Comparison of ENCODE assay signal across 9 cellular contexts in genomic region chr7:25028370-25028971, GRCh38. TPM values are rescaled to one million over a fixed set of nuclear protein-coding genes. Genes with fewer than 3 reads are reported as not detected.
DNase-seq lines count a peak whose midpoint lies in the region; ATAC-seq, FAIRE-seq and TF ChIP-seq lines count a peak whose summit lies in the region.
"Had no signal": no experiment of that assay in that cellular context is flagged by ENCODE, and none has a peak within 500 bp of the region (broad histone marks: within the 10 kb centered on the region; RNA-seq: fewer than 3 reads in every experiment).

No MANE protein-coding gene starts in this region.

- H3K36me3 Mint-ChIP-seq in progenitor cell of endocrine pancreas (ENCODE audit: insufficient read depth) (peaks cover 1% of the 10 kb centered on the region), glutamatergic neuron (ENCODE audit: unreplicated experiment) (no peaks in the 10 kb centered on the region)

- no peaks in the 10 kb centered on the region for H3K79me2 ChIP-seq in GM12878 (ENCODE audit: control insufficient read depth, insufficient read depth, low read length)

- in situ Hi-C loops in Panc1 (cut with HindIII; ENCODE audit: low pct_unique_long_range_greater_than_20kb, low sequenced_read_pairs), result no loop called here
- in situ Hi-C loops in GM12878 (cut with MboI), result no loop called here

- 81% methylated on average over 8 of the region's 8 CpGs for WGBS in GM12878 (ENCODE audit: insufficient coverage, insufficient replicate concordance, low lambda C conversion rate, missing lambda C conversion rate)

- no peak for TF ChIP-seq CTCF in Panc1 (IDR thresholded peaks at IDR 0.05)
- no peak for TF ChIP-seq CTCF in GM12878 (IDR thresholded peaks at IDR 0.05 in 2 of 3, conservative IDR thresholded peaks at IDR 0.05 in 1 of 3; ENCODE audit: control insufficient read depth in 2 of 3, extremely low read depth in 1 of 3, insufficient read depth in 1 of 3, low read depth in 3 of 3, low read length in 3 of 3)
- TF ChIP-seq CTCF in progenitor cell of endocrine pancreas (IDR thresholded peaks at IDR 0.05; ENCODE audit: unreplicated experiment), result no peak
- no peak for TF ChIP-seq CTCF in glutamatergic neuron (IDR thresholded peaks at IDR 0.05; ENCODE audit: partially characterized antibody, unreplicated experiment)

- POLR2A ChIA-PET in Panc1 (lab: Charles Lee), result no interaction called here
- POLR2A ChIA-PET in GM12878 (lab: Charles Lee), result interaction anchor here (1.0 kb wide), 1 partner anchor 17 kb away, joined by 3 read pairs; no protein-coding TSS in a partner anchor

- peak overlapping the region; percentile 79 for H3K27ac Mint-ChIP-seq in progenitor cell of endocrine pancreas
- H3K27ac Mint-ChIP-seq in glutamatergic neuron (ENCODE audit: unreplicated experiment), result no peak overlapping the region

- 0 out of 4 replicates have a peak, but pooled peaks have one; percentile 2 to 20 for TF ChIP-seq EP300 in GM12878 (IDR thresholded peaks at IDR 0.05; ENCODE audit: borderline replicate concordance in 1 of 2, control insufficient read depth in 1 of 2, low read depth in 2 of 2, low read length in 2 of 2)

- H2AFZ ChIP-seq in GM12878 (ENCODE audit: control insufficient read depth, low read depth, low read length), result no peak overlapping the region

- BruUV-seq in Panc1 (replicated peaks; lab: Mats Ljungman, UMichigan) (no TSS peak), GM12878 (replicated peaks; lab: Mats Ljungman, UMichigan) (no TSS peak)

- TF ChIP-seq RAD21 in GM12878 (IDR thresholded peaks at IDR 0.05; ENCODE audit: insufficient read depth, low read depth, low read length), result no peak

- no peaks in the 10 kb centered on the region for H4K20me1 ChIP-seq in GM12878 (ENCODE audit: control insufficient read depth, insufficient read depth)

- intact Hi-C loops in Panc1 (cut with micrococcal nuclease; ENCODE audit: unreplicated experiment), result no loop called here
- intact Hi-C loops in GM12878 (cut with micrococcal nuclease; ENCODE audit: unreplicated experiment), result no loop called here

- no peaks in the 10 kb centered on the region for H3K9me3 ChIP-seq in Panc1 (ENCODE audit: control insufficient read depth, insufficient read depth, low read depth, low read length)
- no peaks in the 10 kb centered on the region for H3K9me3 ChIP-seq in GM12878 (replicated peaks; ENCODE audit: control insufficient read depth, insufficient read depth, low read length)

- peak; percentile 57 for FAIRE-seq in GM12878 (lab: Jason Lieb, UNC)

- DNase-seq in H4 (ENCODE audit: low spot score), result peak; percentile 91
- DNase-seq in Panc1 (ENCODE audit: low read depth, low spot score), result peak; percentile 20
- DNase-seq in GM12878 (ENCODE audit: low read depth, low spot score), result no peak
- DNase-seq in progenitor cell of endocrine pancreas (ENCODE audit: low spot score, unreplicated experiment), result no peak
- no peak for DNase-seq in glutamatergic neuron
- no peak for DNase-seq in iPS-NIHi7 (ENCODE audit: extremely low spot score)
- no peak for DNase-seq in mucosa of gallbladder (ENCODE audit: low spot score)
- DNase-seq in OCI-M2 (lab: John Stamatoyannopoulos, UW; ENCODE audit: unreplicated experiment), result no peak

- H3K4me1 Mint-ChIP-seq in progenitor cell of endocrine pancreas (ENCODE audit: low read depth) (peaks cover 18% of the 10 kb centered on the region), glutamatergic neuron (ENCODE audit: low read depth, unreplicated experiment) (no peaks in the 10 kb centered on the region)

- CTCF ChIA-PET in Panc1 (lab: Charles Lee) (no interaction called here), GM12878 (lab: Yijun Ruan, JAX) (interaction anchor here (1.0 to 2.0 kb wide), 4 partner anchors 11 to 208 kb away, joined by 3 to 6 read pairs (median 4); no protein-coding TSS in a partner anchor)

- H3K27me3 Mint-ChIP-seq in progenitor cell of endocrine pancreas (no peaks in the 10 kb centered on the region), glutamatergic neuron (ENCODE audit: unreplicated experiment) (no peaks in the 10 kb centered on the region)

- H3K9ac ChIP-seq in GM12878 (ENCODE audit: control insufficient read depth, insufficient read depth, low read length), result no peak overlapping the region

- TF ChIP-seq POLR2A in GM12878 (IDR thresholded peaks at IDR 0.05; ENCODE audit: low read depth, low read length), result no peak

- H3K4me1 ChIP-seq in Panc1 (ENCODE audit: control insufficient read depth, insufficient read depth, low read length) (peaks cover 5% of the 10 kb centered on the region; the same call in 1 of the 2 replicates), GM12878 (ENCODE audit: control insufficient read depth, insufficient read depth, low read length) (peaks cover 19% of the 10 kb centered on the region)

- no peak overlapping the region for H3K4me3 ChIP-seq in Panc1 (ENCODE audit: low read depth in 2 of 2, low read length in 2 of 2)
- no peak overlapping the region for H3K4me3 ChIP-seq in GM12878

- H3K9me3 Mint-ChIP-seq in progenitor cell of endocrine pancreas (ENCODE audit: low read depth) (peaks cover 13% of the 10 kb centered on the region), glutamatergic neuron (ENCODE audit: unreplicated experiment) (no peaks in the 10 kb centered on the region)

- H3K4me3 Mint-ChIP-seq in progenitor cell of endocrine pancreas (ENCODE audit: low read depth) (no peak overlapping the region), glutamatergic neuron (ENCODE audit: unreplicated experiment) (no peak overlapping the region)
- H3K4me3 Mint-ChIP-seq: neural crest cell had no signal

- ATAC-seq in Panc1, result peak; percentile 63
- ATAC-seq in GM12878, result peak; percentile 40

- SMC1A ChIA-PET in GM12878 (lab: Charles Lee; ENCODE audit: uncharacterized antibody, unreplicated experiment), result interaction anchor here (0.7 to 1.7 kb wide), 7 partner anchors 10 to 274 kb away, joined by 3 to 7 read pairs (median 4); no protein-coding TSS in a partner anchor

- RAD21 ChIA-PET in GM12878 (lab: Charles Lee; ENCODE audit: unreplicated experiment), result no interaction called here

- no peaks in the 10 kb centered on the region for H3K27me3 ChIP-seq in Panc1 (ENCODE audit: control insufficient read depth, insufficient read depth, low read length)
- peaks cover 0 to 4% of the 10 kb centered on the region in 2 experiments; a peak in 1 of 4 replicates for H3K27me3 ChIP-seq in GM12878 (replicated peaks in 1 of 2; ENCODE audit: control insufficient read depth in 2 of 2, insufficient read depth in 2 of 2, low read length in 1 of 2)

- H3K4me2 ChIP-seq in GM12878 (ENCODE audit: control insufficient read depth, insufficient read depth), result peak overlapping the region; percentile 50; the same call in 1 of the 2 replicates

- no peaks in the 10 kb centered on the region for H3K36me3 ChIP-seq in Panc1 (ENCODE audit: control insufficient read depth, insufficient read depth, low read length)
- H3K36me3 ChIP-seq in GM12878 (ENCODE audit: control insufficient read depth in 2 of 2, insufficient read depth in 2 of 2, low read length in 1 of 2), result no peaks in the 10 kb centered on the region

- H3K27ac ChIP-seq in Panc1 (ENCODE audit: low read length) (no peak overlapping the region; the same call in 1 of the 2 replicates), GM12878 (ENCODE audit: control insufficient read depth, insufficient read depth) (no peak overlapping the region; the same call in 1 of the 2 replicates)

TF ChIP-seq in GM12878, 131 proteins besides CTCF, POLR2A, EP300 and RAD21 (continues in another document):
- TF ChIP-seq PAX5 (IDR thresholded peaks at IDR 0.05; ENCODE audit: borderline replicate concordance, low read depth, low read length) (0 out of 2 replicates have a peak, but pooled peaks have one; percentile 10), MXI1 (IDR thresholded peaks at IDR 0.05; ENCODE audit: low read depth, low read length) (no peak), RUNX3 (IDR thresholded peaks at IDR 0.05; ENCODE audit: low read length) (peak; percentile 27), NR2C2 (IDR thresholded peaks at IDR 0.05; ENCODE audit: borderline replicate concordance, control insufficient read depth, insufficient read length, low read depth) (no peak), ATF7 (IDR thresholded peaks at IDR 0.05; ENCODE audit: low read depth) (peak; percentile 34; the same call in 1 of the 2 replicates), MTA3 (IDR thresholded peaks at IDR 0.05; ENCODE audit: borderline replicate concordance, low read length) (no peak), IKZF1 (conservative IDR thresholded peaks at IDR 0.05) (peak; percentile 56)

RNA-seq across cellular contexts. Expression of gene OSBPL3, which starts 48.5 kb away (rescaled TPM):
- 10.2 and 13.0 TPM in 2 replicates for total RNA-seq in H4 (2014; rRNA removed; shearing (Covaris generic))
- total RNA-seq in Panc1 (2021; ENCODE audit: unreplicated experiment) (9.2 TPM), GM12878 (2014; rRNA removed) (26.3 and 29.3 TPM in 2 replicates), GM12878 (2014; rRNA removed; fragmentation: Illumina TruSeq; extraction: Trizol) (27.8 and 28.2 TPM in 2 replicates), GM12878 (2021) (34.0 and 46.6 TPM in 2 replicates), progenitor cell of endocrine pancreas (11.6 and 12.1 TPM in 2 replicates), glutamatergic neuron (ENCODE audit: unreplicated experiment) (37.5 TPM), mucosa of gallbladder (20.5 TPM)
- 3.1 TPM for polyA plus RNA-seq in Panc1 (2012; ENCODE audit: insufficient read length)
- total RNA-seq in GM12878 (2013; cell fraction: nucleolus; rRNA removed), result 60.2 and 64.2 TPM in 2 replicates
- 8.9 TPM for polyA plus RNA-seq in GM12878 (2011; ENCODE audit: low read depth)
- polyA plus RNA-seq in GM12878 (2011; rRNA removed) (26.1 and 28.0 TPM in 2 replicates), GM12878 (2014; fragmentation: Illumina TruSeq; extraction: Trizol) (23.3 and 26.6 TPM in 2 replicates), GM12878 (2014; fragmentation: Nextera tagmentation; extraction: Ambion mirVana) (10 to 100 TPM in 1 of 2 experiments, 1 to 10 TPM in 1; 6.1 to 15.2 TPM), GM12878 (2014; rRNA removed) (24.2 and 28.1 TPM in 2 replicates), GM12878 (2016; fragmentation: Nextera tagmentation; extraction: Ambion mirVana) (10 to 100 TPM; 33.3 to 38.1 TPM)
- polyA plus RNA-seq in GM12878 (2011; cell fraction: cytosol; rRNA removed), result 14.5 and 15.8 TPM in 2 replicates
- 77.3 and 96.7 TPM in 2 replicates for polyA plus RNA-seq in GM12878 (2011; cell fraction: nucleus; rRNA removed)
- polyA plus RNA-seq in GM12878 (2012), result 11.0 and 12.1 TPM in 2 replicates
- polyA minus RNA-seq in GM12878 (2011; rRNA and poly(A)+ RNA removed), result 39.3 and 41.8 TPM in 2 replicates
- polyA minus RNA-seq in GM12878 (2011; cell fraction: cytosol; rRNA and poly(A)+ RNA removed), result 7.9 and 12.3 TPM in 2 replicates
- polyA minus RNA-seq in GM12878 (2011; cell fraction: nucleus; rRNA and poly(A)+ RNA removed), result 34.5 and 77.9 TPM in 2 replicates

Comparison
In these comparisons a context has a peak if more than half of its experiments do, and no peak if none do; other contexts are left out.
1. DNase-seq: peak in H4 (single experiment) and Panc1 (single experiment); none in GM12878 (single experiment), progenitor cell of endocrine pancreas (single experiment), glutamatergic neuron (single experiment), iPS-NIHi7 (single experiment), mucosa of gallbladder (single experiment) and OCI-M2 (single experiment).